In the genomic region with DNA sequence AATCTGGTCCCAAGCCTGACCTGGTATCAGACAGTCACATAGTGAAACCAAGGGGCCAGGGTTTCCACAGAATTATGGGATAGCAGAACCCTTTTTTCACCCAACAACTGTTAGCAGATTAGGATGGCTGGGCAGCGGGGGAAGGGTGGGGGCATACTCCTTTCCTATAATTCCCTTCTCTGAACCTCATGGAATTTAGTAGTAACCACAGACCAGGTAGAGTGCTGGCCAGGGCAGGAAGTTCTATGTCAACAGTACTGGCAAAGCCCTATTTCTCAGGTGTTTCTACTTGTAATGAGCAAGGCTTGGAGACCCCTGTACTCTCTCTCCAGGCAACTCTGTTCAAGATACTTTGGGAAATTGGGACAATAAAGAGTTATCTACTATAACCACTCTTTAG, we compare ENCODE assay signal across 15 cellular contexts.
DNase-seq lines count a peak whose midpoint lies in the region; ATAC-seq, FAIRE-seq and TF ChIP-seq lines count a peak whose summit lies in the region.
"Had no signal": no experiment of that assay in that cellular context is flagged by ENCODE, and none has a peak within 500 bp of the region (broad histone marks: within the 10 kb centered on the region; RNA-seq: fewer than 3 reads in every experiment).

No MANE protein-coding gene starts in this region.

- TF ChIP-seq POLR2A in GM12878 (IDR thresholded peaks at IDR 0.05; ENCODE audit: low read depth, low read length) (no peak), testis (IDR thresholded peaks at IDR 0.05) (no peak)

- H3K4me3 ChIP-seq in MM.1S (ENCODE audit: low read length) (no peak overlapping the region), GM12878 (no peak overlapping the region), testis (no peak overlapping the region)
- H3K4me3 ChIP-seq: K562 had no signal

- no peak for TF ChIP-seq CTCF in MM.1S (IDR thresholded peaks at IDR 0.05; ENCODE audit: low read length)
- no peak for TF ChIP-seq CTCF in GM12878 (IDR thresholded peaks at IDR 0.05 in 2 of 3, conservative IDR thresholded peaks at IDR 0.05 in 1 of 3; ENCODE audit: control insufficient read depth in 2 of 3, extremely low read depth in 1 of 3, insufficient read depth in 1 of 3, low read depth in 3 of 3, low read length in 3 of 3)
- no peak for TF ChIP-seq CTCF in mesothelial cell of epicardium (IDR thresholded peaks at IDR 0.05; ENCODE audit: unreplicated experiment)
- TF ChIP-seq CTCF in testis (IDR thresholded peaks at IDR 0.05): no peak

- H3F3A ChIP-seq in MM.1S (ENCODE audit: insufficient read depth, low read length): peaks cover 48% of the 10 kb centered on the region

- H3K9me3 Mint-ChIP-seq in mesothelial cell of epicardium: no peaks in the 10 kb centered on the region
- H3K9me3 Mint-ChIP-seq: CD8-positive, alpha-beta T cell had no signal

- RAD21 ChIA-PET in GM12878 (lab: Charles Lee; ENCODE audit: unreplicated experiment): interaction anchor here (0.6 to 7.1 kb wide), 5 partner anchors 14 to 37 kb away, joined by 3 to 360 read pairs (median 6); no protein-coding TSS in a partner anchor

- SMC1A ChIA-PET in GM12878 (lab: Charles Lee; ENCODE audit: uncharacterized antibody, unreplicated experiment): interaction anchor here (2.5 to 5.9 kb wide), 3 partner anchors 11 to 15 kb away, joined by 13 to 378 read pairs (median 17); no protein-coding TSS in a partner anchor

- H3K79me2 ChIP-seq in MM.1S (ENCODE audit: low read length): peaks cover 4% of the 10 kb centered on the region; the same call in 1 of the 2 replicates
- H3K79me2 ChIP-seq in GM12878 (ENCODE audit: control insufficient read depth, insufficient read depth, low read length): no peaks in the 10 kb centered on the region

- 100% methylated on average over 1 of the region's 1 CpG for WGBS in GM12878 (ENCODE audit: insufficient coverage, insufficient replicate concordance, low lambda C conversion rate, missing lambda C conversion rate)
- WGBS in testis, 2 donors: 100% methylated on average over 1 of the region's 1 CpG

- no peak for FAIRE-seq in GM12878 (lab: Jason Lieb, UNC)
- no peak for FAIRE-seq in urothelium cell line (lab: Jason Lieb, UNC)
- FAIRE-seq: K562 had no signal

- H3K27ac ChIP-seq in MM.1S (ENCODE audit: low read length) (peak overlapping the region; percentile 45; the same call in 1 of the 2 replicates), GM12878 (ENCODE audit: control insufficient read depth, insufficient read depth) (peak overlapping the region; percentile 24; the same call in 1 of the 2 replicates), testis (no peak overlapping the region)

- no peak for TF ChIP-seq RAD21 in GM12878 (IDR thresholded peaks at IDR 0.05; ENCODE audit: insufficient read depth, low read depth, low read length)

- no peaks in the 10 kb centered on the region for H3K36me3 ChIP-seq in MM.1S (replicated peaks; ENCODE audit: insufficient read depth, low read length)
- H3K36me3 ChIP-seq in GM12878 (ENCODE audit: control insufficient read depth in 2 of 2, insufficient read depth in 2 of 2, low read length in 1 of 2): no peaks in the 10 kb centered on the region
- H3K36me3 ChIP-seq in testis (ENCODE audit: low read depth, missing control alignments): no peaks in the 10 kb centered on the region
- H3K36me3 ChIP-seq: BE2C had no signal

- H3K9ac ChIP-seq in MM.1S (ENCODE audit: low read length) (no peak overlapping the region), GM12878 (ENCODE audit: control insufficient read depth, insufficient read depth, low read length) (no peak overlapping the region)

- CTCF ChIA-PET in GM12878 (lab: Yijun Ruan, JAX): interaction anchor here (1.1 to 5.9 kb wide), 2 partner anchors 16 kb away, joined by 3 to 112 read pairs; no protein-coding TSS in a partner anchor

- no peaks in the 10 kb centered on the region for H3K27me3 ChIP-seq in MM.1S (replicated peaks; ENCODE audit: insufficient read depth, low read length)
- H3K27me3 ChIP-seq in GM12878 (replicated peaks in 1 of 2; ENCODE audit: control insufficient read depth in 2 of 2, insufficient read depth in 2 of 2, low read length in 1 of 2): no peaks in the 10 kb centered on the region
- no peaks in the 10 kb centered on the region for H3K27me3 ChIP-seq in testis
- H3K27me3 ChIP-seq: BE2C had no signal

- peak overlapping the region; percentile 92 for H3K27ac Mint-ChIP-seq in mesothelial cell of epicardium
- H3K27ac Mint-ChIP-seq: CD8-positive, alpha-beta T cell had no signal

- peak; percentile 62 for DNase-seq in MM.1S
- DNase-seq in GM12878 (ENCODE audit: low read depth, low spot score): no peak
- DNase-seq in mesothelial cell of epicardium (ENCODE audit: low spot score in 2 of 2, unreplicated experiment in 2 of 2): no peak
- DNase-seq in urothelium cell line (ENCODE audit: low spot score): peak; percentile 31
- no peak for DNase-seq in testis
- DNase-seq in mesenteric fat pad (ENCODE audit: low spot score): no peak
- no peak for DNase-seq in activated CD8-positive, alpha-beta memory T cell treated with anti-CD3 and anti-CD28 coated beads for 24 hours
- DNase-seq: BE2C; CD8-positive, alpha-beta T cell; GOT3; NCI-H1105; NCI-H1694 treated with DMSO at 0.1 percent for 48 hours; NCI-H69; SHP77 had no signal

- H3K4me1 ChIP-seq in MM.1S (ENCODE audit: low read length) (peaks cover 62% of the 10 kb centered on the region), GM12878 (ENCODE audit: control insufficient read depth, insufficient read depth, low read length) (peaks cover 64% of the 10 kb centered on the region), testis (peaks cover 31% of the 10 kb centered on the region)

- in situ Hi-C loops in GM12878 (cut with MboI): no loop called here

- H3K9me3 ChIP-seq in MM.1S (replicated peaks; ENCODE audit: insufficient read depth, low read length) (no peaks in the 10 kb centered on the region), GM12878 (replicated peaks; ENCODE audit: control insufficient read depth, insufficient read depth, low read length) (no peaks in the 10 kb centered on the region; the same call in 1 of the 3 replicates), testis (no peaks in the 10 kb centered on the region)
- H3K9me3 ChIP-seq: BE2C had no signal

- H3K4me1 Mint-ChIP-seq in mesothelial cell of epicardium: peaks cover 93% of the 10 kb centered on the region

- no peak overlapping the region for H3K4me3 Mint-ChIP-seq in mesothelial cell of epicardium
- H3K4me3 Mint-ChIP-seq: CD8-positive, alpha-beta T cell had no signal

- H3K27me3 Mint-ChIP-seq in mesothelial cell of epicardium (ENCODE audit: low read depth): no peaks in the 10 kb centered on the region

- H4K20me1 ChIP-seq in MM.1S (ENCODE audit: insufficient read depth, low read length) (no peaks in the 10 kb centered on the region), GM12878 (ENCODE audit: control insufficient read depth, insufficient read depth) (no peaks in the 10 kb centered on the region)

- BruUV-seq in GM12878 (replicated peaks; lab: Mats Ljungman, UMichigan): no TSS peak

- H3K4me2 ChIP-seq in MM.1S (ENCODE audit: low read depth, low read length) (peak overlapping the region; percentile 12; the same call in 1 of the 2 replicates), GM12878 (ENCODE audit: control insufficient read depth, insufficient read depth) (no peak overlapping the region)

- no peaks in the 10 kb centered on the region for H3K9me2 ChIP-seq in MM.1S (replicated peaks; ENCODE audit: insufficient read depth, low read length)

- POLR2A ChIA-PET in GM12878 (lab: Charles Lee): interaction anchor here (1.1 to 6.4 kb wide), 2 partner anchors 13 to 15 kb away, joined by 5 to 185 read pairs; no protein-coding TSS in a partner anchor

- TF ChIP-seq EP300 in GM12878 (IDR thresholded peaks at IDR 0.05; ENCODE audit: borderline replicate concordance in 1 of 2, control insufficient read depth in 1 of 2, low read depth in 2 of 2, low read length in 2 of 2): no peak

- ATAC-seq in GM12878: no peak
- ATAC-seq: CD8-positive, alpha-beta T cell; K562 had no signal

- intact Hi-C loops in GM12878 (cut with micrococcal nuclease; ENCODE audit: unreplicated experiment): no loop called here
- intact Hi-C loops in testis (cut with DNase I; ENCODE audit: low total_unique reads): no loop called here

- no peaks in the 10 kb centered on the region for H3K36me3 Mint-ChIP-seq in mesothelial cell of epicardium

- H2AFZ ChIP-seq in MM.1S (ENCODE audit: low read length) (no peak overlapping the region), GM12878 (ENCODE audit: control insufficient read depth, low read depth, low read length) (no peak overlapping the region)

TF ChIP-seq in GM12878, 131 proteins besides CTCF, POLR2A, EP300 and RAD21:
- TF ChIP-seq GABPA (IDR thresholded peaks at IDR 0.05; ENCODE audit: low read depth) (no peak), NR2C1 (IDR thresholded peaks at IDR 0.05) (no peak), SMAD5 (IDR thresholded peaks at IDR 0.05; ENCODE audit: low read depth) (no peak), SIN3A (IDR thresholded peaks at IDR 0.05; ENCODE audit: low read depth, low read length) (no peak), CBX3 (IDR thresholded peaks at IDR 0.05; ENCODE audit: borderline replicate concordance, low read depth) (no peak), USF2 (IDR thresholded peaks at IDR 0.05; ENCODE audit: borderline replicate concordance, low read depth, low read length) (no peak)

Comparison
In these comparisons a context has a peak if more than half of its experiments do, and no peak if none do; other contexts are left out.
1. DNase-seq: peak in MM.1S (single experiment) and urothelium cell line (single experiment); none in GM12878 (single experiment), mesothelial cell of epicardium (0 of 2), testis (single experiment), mesenteric fat pad (single experiment) and activated CD8-positive, alpha-beta memory T cell treated with anti-CD3 and anti-CD28 coated beads for 24 hours (single experiment).
2. H3K27ac ChIP-seq: peak in MM.1S (single experiment) and GM12878 (single experiment); none in testis (0 of 2).